ENCODE assay signal across 1 cellular context in the genomic region with DNA sequence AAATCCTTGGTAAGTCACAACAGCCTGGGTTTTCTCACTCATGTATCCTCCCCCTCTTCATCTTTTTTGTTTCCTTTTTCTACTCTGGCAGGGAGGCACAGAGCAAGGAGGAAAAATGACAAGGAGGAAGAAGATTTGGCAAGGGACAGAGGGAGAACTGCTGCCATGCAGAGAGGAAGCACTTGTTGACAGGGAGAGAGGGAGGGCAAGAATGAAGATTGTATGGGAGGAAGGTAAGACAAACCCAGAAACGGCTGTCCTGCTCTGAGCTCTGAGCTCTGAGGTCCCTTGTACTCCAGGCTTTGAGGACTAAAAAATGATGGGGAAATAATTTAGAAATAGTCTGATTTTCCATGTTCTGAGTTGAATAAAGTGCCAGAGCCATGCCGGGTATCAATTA.
TF ChIP-seq lines count a peak whose summit lies in the region.

No MANE protein-coding gene starts in this region.

TF ChIP-seq in K562, 482 proteins besides CTCF, POLR2A, EP300 and RAD21 (continued from another document):
- TF ChIP-seq CUX1 (CRISPR knock-in tag; IDR thresholded peaks at IDR 0.05) = no peak
- no peak for TF ChIP-seq SAP30 (IDR thresholded peaks at IDR 0.05; ENCODE audit: borderline replicate concordance, insufficient read depth, low read depth, low read length, poor library complexity, severe bottlenecking)
- no peak for TF ChIP-seq TCF15 (CRISPR knock-in tag; IDR thresholded peaks at IDR 0.05)
- TF ChIP-seq ZNF449 (CRISPR knock-in tag; IDR thresholded peaks at IDR 0.05) = no peak
- no peak for TF ChIP-seq ZNF280B (CRISPR knock-in tag; IDR thresholded peaks at IDR 0.05)
- TF ChIP-seq, protein P1, sequence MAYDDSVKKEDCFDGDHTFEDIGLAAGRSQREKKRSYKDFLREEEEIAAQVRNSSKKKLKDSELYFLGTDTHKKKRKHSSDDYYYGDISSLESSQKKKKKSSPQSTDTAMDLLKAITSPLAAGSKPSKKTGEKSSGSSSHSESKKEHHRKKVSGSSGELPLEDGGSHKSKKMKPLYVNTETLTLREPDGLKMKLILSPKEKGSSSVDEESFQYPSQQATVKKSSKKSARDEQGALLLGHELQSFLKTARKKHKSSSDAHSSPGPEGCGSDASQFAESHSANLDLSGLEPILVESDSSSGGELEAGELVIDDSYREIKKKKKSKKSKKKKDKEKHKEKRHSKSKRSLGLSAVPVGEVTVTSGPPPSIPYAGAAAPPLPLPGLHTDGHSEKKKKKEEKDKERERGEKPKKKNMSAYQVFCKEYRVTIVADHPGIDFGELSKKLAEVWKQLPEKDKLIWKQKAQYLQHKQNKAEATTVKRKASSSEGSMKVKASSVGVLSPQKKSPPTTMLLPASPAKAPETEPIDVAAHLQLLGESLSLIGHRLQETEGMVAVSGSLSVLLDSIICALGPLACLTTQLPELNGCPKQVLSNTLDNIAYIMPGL (CRISPR knock-in tag; IDR thresholded peaks at IDR 0.05) = no peak
- TF ChIP-seq FOXA1 (IDR thresholded peaks at IDR 0.05; ENCODE audit: borderline replicate concordance) = no peak
- no peak for TF ChIP-seq ID3 (CRISPR knock-in tag; IDR thresholded peaks at IDR 0.05)
- no peak for TF ChIP-seq ID3 (tag; IDR thresholded peaks at IDR 0.05)
- TF ChIP-seq, protein P2, sequence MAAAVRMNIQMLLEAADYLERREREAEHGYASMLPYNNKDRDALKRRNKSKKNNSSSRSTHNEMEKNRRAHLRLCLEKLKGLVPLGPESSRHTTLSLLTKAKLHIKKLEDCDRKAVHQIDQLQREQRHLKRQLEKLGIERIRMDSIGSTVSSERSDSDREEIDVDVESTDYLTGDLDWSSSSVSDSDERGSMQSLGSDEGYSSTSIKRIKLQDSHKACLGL (CRISPR knock-in tag; IDR thresholded peaks at IDR 0.05; ENCODE audit: borderline replicate concordance, poor library complexity, severe bottlenecking) = no peak
